8 cellular contexts compared by ENCODE assay signal in genomic region chr7:27156508-27156898, GRCh38. TPM values are rescaled to one million over a fixed set of nuclear protein-coding genes. Genes with fewer than 3 reads are reported as not detected.
DNase-seq lines count a peak whose midpoint lies in the region; FAIRE-seq and TF ChIP-seq lines count a peak whose summit lies in the region.

TSS of gene HOXA7 (minus strand) at chr7:27156675. CDS start at chr7:27156545, 130 bp downstream.

- peaks cover 0 to 64% (median 24%) of the 10 kb centered on the region in 7 donors for H3K9me3 Mint-ChIP-seq in CD14-positive monocyte
- peaks cover 0 to 3% (median 0%) of the 10 kb centered on the region in 6 donors for H3K9me3 Mint-ChIP-seq in immature natural killer cell

- H2AFZ ChIP-seq in PC-9 = no peak within 1 kb of the TSS

- H3K9me2 ChIP-seq in PC-9 (ENCODE audit: insufficient read depth) = no peaks in the 10 kb centered on the region

- no peaks in the 10 kb centered on the region for H4K20me1 ChIP-seq in PC-9 (ENCODE audit: insufficient read depth)

- H3F3A ChIP-seq in PC-9 (ENCODE audit: insufficient read depth, low read depth) = no peaks in the 10 kb centered on the region

- H3K27me3 ChIP-seq in HUES48 (ENCODE audit: control insufficient read depth, insufficient read depth, low read length) = peaks cover 100% of the 10 kb centered on the region
- H3K27me3 ChIP-seq in subcutaneous abdominal adipose tissue (ENCODE audit: control insufficient read depth in 5 of 5, insufficient read depth in 4 of 5, low read length in 5 of 5) = peaks cover 0 to 25% (median 0%) of the 10 kb centered on the region in 5 donors
- H3K27me3 ChIP-seq in PC-9 (ENCODE audit: insufficient read depth, low read depth) = no peaks in the 10 kb centered on the region

- H3K27me3 Mint-ChIP-seq in CD14-positive monocyte (ENCODE audit: low read depth in 3 of 3) = peaks cover 88 to 97% (median 91%) of the 10 kb centered on the region in 3 donors
- H3K27me3 Mint-ChIP-seq in immature natural killer cell (ENCODE audit: low read depth in 3 of 3) = peaks cover 57 to 79% (median 79%) of the 10 kb centered on the region in 3 donors

- no peaks in the 10 kb centered on the region for H3K79me2 ChIP-seq in PC-9 (ENCODE audit: low read depth)

- H3K4me3 Mint-ChIP-seq in CD14-positive monocyte = peak within 1 kb of the TSS; percentile 54 to 93
- peak within 1 kb of the TSS; percentile 72 to 85 (median 77) for H3K4me3 Mint-ChIP-seq in immature natural killer cell

- peak; percentile 22 for DNase-seq in CD14-positive monocyte (ENCODE audit: low spot score)
- peak; percentile 37 to 49 (median 39) for DNase-seq in immature natural killer cell
- DNase-seq in D721Med (ENCODE audit: insufficient read length, low spot score) = no peak
- DNase-seq in PC-9 = no peak
- DNase-seq in NCI-H2107 treated with DMSO at 0.1 percent for 48 hours (lab: John Stamatoyannopoulos, UW; ENCODE audit: unreplicated experiment) = no peak

- peak within 1 kb of the TSS; percentile 58 for H3K4me3 ChIP-seq in HUES48 (ENCODE audit: low read depth, low read length)
- peak within 1 kb of the TSS; percentile 50 for H3K4me3 ChIP-seq in WI38 (ENCODE audit: low read depth, low read length)
- peak within 1 kb of the TSS; percentile 75 to 92 (median 82) for H3K4me3 ChIP-seq in subcutaneous abdominal adipose tissue (ENCODE audit: low read depth in 1 of 5, low read length in 5 of 5)
- H3K4me3 ChIP-seq in PC-9 = no peak within 1 kb of the TSS

- FAIRE-seq in D721Med (lab: Jason Lieb, UNC) = no peak

- H3K36me3 ChIP-seq in HUES48 (ENCODE audit: control insufficient read depth, insufficient read depth, low read length) (no peaks in the 10 kb centered on the region), subcutaneous abdominal adipose tissue (ENCODE audit: control insufficient read depth in 5 of 5, insufficient read depth in 5 of 5, low read length in 5 of 5) (no peaks in the 10 kb centered on the region), PC-9 (ENCODE audit: low read depth) (no peaks in the 10 kb centered on the region)

- peaks cover 5% of the 10 kb centered on the region; the same call in 1 of the 2 replicates for H3K4me1 ChIP-seq in HUES48 (ENCODE audit: control insufficient read depth, insufficient read depth, low read length)
- peaks cover 3 to 65% (median 61%) of the 10 kb centered on the region in 5 donors for H3K4me1 ChIP-seq in subcutaneous abdominal adipose tissue (ENCODE audit: control insufficient read depth in 5 of 5, insufficient read depth in 5 of 5, low read length in 5 of 5)
- H3K4me1 ChIP-seq in PC-9 (replicated peaks; ENCODE audit: insufficient read depth) = 0 out of 2 replicates have a peak, but pooled peaks cover 3% of the 10 kb centered on the region

- no peak within 1 kb of the TSS for H3K9ac ChIP-seq in HUES48 (ENCODE audit: low read depth, low read length)
- peak within 1 kb of the TSS; percentile 26 to 77 (median 62) for H3K9ac ChIP-seq in subcutaneous abdominal adipose tissue (ENCODE audit: low read length in 5 of 5)

- H3K27ac ChIP-seq in HUES48 (ENCODE audit: low read depth, low read length) (no peak within 1 kb of the TSS), subcutaneous abdominal adipose tissue (ENCODE audit: low read depth, low read length) (peak within 1 kb of the TSS; percentile 95), PC-9 (no peak within 1 kb of the TSS)

- POLR2A ChIA-PET in PC-9 (lab: Charles Lee; ENCODE audit: unreplicated experiment) = no interaction called here

- TF ChIP-seq CTCF in CD14-positive monocyte (IDR thresholded peaks at IDR 0.05) (no peak), WI38 (IDR thresholded peaks at IDR 0.05; ENCODE audit: low read depth, low read length) (no peak), D721Med (IDR thresholded peaks at IDR 0.05; ENCODE audit: insufficient read depth, missing control alignments) (no peak), PC-9 (conservative IDR thresholded peaks at IDR 0.05) (no peak)

- BruUV-seq in PC-9 (replicated peaks; lab: Mats Ljungman, UMichigan) = no TSS peak

- H3K27ac Mint-ChIP-seq in CD14-positive monocyte (no peak within 1 kb of the TSS), immature natural killer cell (peak within 1 kb of the TSS in 5 of 6 donors; percentile 4 to 72 (median 57))

- CTCF ChIA-PET in PC-9 (lab: Charles Lee) = interaction anchor here (0.6 kb wide), 1 partner anchor 469 kb away, joined by 4 read pairs; no protein-coding TSS in a partner anchor

- H3K9me3 ChIP-seq in HUES48 (ENCODE audit: control insufficient read depth, insufficient read depth, low read length) (peaks cover 4% of the 10 kb centered on the region; the same call in 1 of the 2 replicates), subcutaneous abdominal adipose tissue (ENCODE audit: control insufficient read depth in 5 of 5, low read length in 5 of 5) (no peaks in the 10 kb centered on the region), PC-9 (ENCODE audit: insufficient read depth, low read depth) (no peaks in the 10 kb centered on the region)

- H3K4me1 Mint-ChIP-seq in CD14-positive monocyte = peaks cover 66% of the 10 kb centered on the region
- peaks cover 43 to 65% of the 10 kb centered on the region in 2 donors for H3K4me1 Mint-ChIP-seq in immature natural killer cell

- H3K36me3 Mint-ChIP-seq in CD14-positive monocyte = peaks cover 6 to 23% of the 10 kb centered on the region in 2 donors
- no peaks in the 10 kb centered on the region for H3K36me3 Mint-ChIP-seq in immature natural killer cell

- no peak within 1 kb of the TSS for H3K4me2 ChIP-seq in PC-9

- intact Hi-C loops in CD14-positive monocyte (cut with micrococcal nuclease) (loop anchor here in 1 of 2 donors (5.0 kb wide), 2 partner anchors 59 to 1294 kb away; partner anchors contain the start of gene HOXA1), PC-9 (cut with micrococcal nuclease; ENCODE audit: unreplicated experiment) (no loop called here)

RNA-seq across cellular contexts. Expression of gene HOXA7, which starts in this region (rescaled TPM):
- not detected for polyA plus RNA-seq in CD14-positive monocyte
- 1 to 10 TPM in 2 of 3 donors, not detected in 1; 1.0 to 4.2 TPM for polyA plus RNA-seq in immature natural killer cell
- not detected in 2 replicates for total RNA-seq in PC-9 (2021)

Comparison
In these comparisons a context has a peak if more than half of its experiments do, and no peak if none do; other contexts are left out.
1. Peak in DNase-seq in CD14-positive monocyte; RNA of the gene not detected or under 1 TPM.
2. DNase-seq: peak in immature natural killer cell (3 of 3); none in D721Med (single experiment), PC-9 (0 of 2) and NCI-H2107 treated with DMSO at 0.1 percent for 48 hours (single experiment).
3. H3K27ac Mint-ChIP-seq: peak in immature natural killer cell (5 of 6); none in CD14-positive monocyte (0 of 7).